ENCODE assay signal across 10 cellular contexts in the genomic region with DNA sequence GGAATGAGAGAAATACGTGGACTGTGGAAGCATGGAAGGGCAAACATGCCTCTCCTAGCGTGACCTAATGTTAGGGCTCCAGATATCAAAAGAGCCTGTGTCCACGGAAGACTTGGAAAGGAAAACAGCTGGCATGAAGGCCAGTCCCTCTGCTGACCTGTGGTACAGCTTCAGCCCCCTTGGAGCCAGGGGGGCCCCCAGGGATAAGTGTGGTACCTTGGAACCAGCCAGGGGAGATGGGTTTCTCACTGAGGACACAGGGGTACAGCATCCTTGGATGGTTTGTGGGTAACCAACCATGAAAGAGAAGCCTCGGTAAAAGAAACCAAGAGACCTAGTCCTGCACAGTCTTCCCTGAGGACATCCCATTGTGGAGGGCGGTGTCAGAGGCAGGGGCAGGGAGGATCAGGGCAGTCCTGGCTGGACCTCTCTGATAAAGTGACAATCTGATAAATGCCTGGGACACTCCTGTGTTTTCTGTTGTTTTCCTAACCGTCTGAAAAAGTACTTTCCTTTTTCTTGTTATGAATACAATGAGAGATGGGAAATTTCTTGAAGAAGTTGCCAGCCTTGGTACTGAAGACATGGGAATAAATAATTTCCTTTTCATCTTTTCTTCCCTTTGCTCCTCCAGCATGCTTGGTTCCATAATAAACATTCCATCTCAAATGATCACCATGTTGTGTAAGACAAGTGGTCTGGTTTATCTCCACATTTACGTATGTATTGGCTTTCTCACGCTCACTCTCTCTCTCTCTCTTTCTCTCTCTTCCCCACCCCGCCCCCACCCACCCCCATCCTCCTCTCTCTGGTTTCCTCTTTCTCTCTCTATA.
A peak's percentile ranks its signal among the peaks of the same experiment; 100 is the strongest.
DNase-seq lines count a peak whose midpoint lies in the region; ATAC-seq, FAIRE-seq and TF ChIP-seq lines count a peak whose summit lies in the region.
"Had no signal": no experiment of that assay in that cellular context is flagged by ENCODE, and none has a peak within 500 bp of the region (broad histone marks: within the 10 kb centered on the region; RNA-seq: fewer than 3 reads in every experiment).

No MANE protein-coding gene starts in this region.

- H3K18ac ChIP-seq in mesenchymal stem cell (ENCODE audit: low read depth in 1 of 2, low read length in 2 of 2): peak overlapping the region; percentile 95 to 98

- H3K9me3 ChIP-seq in right atrium auricular region (no peaks in the 10 kb centered on the region), mesenchymal stem cell (ENCODE audit: control insufficient read depth, low read length) (no peaks in the 10 kb centered on the region)

- peak overlapping the region; percentile 100 for H2BK120ac ChIP-seq in mesenchymal stem cell (ENCODE audit: low read depth, low read length)

- FAIRE-seq in D721Med (lab: Jason Lieb, UNC): no peak
- FAIRE-seq: colon, GM12892 had no signal

- H3K23ac ChIP-seq in mesenchymal stem cell (ENCODE audit: low read length in 2 of 2): peak overlapping the region in 1 of 2 experiments; percentile 64

- ATAC-seq in Right ventricle myocardium inferior: no peak
- ATAC-seq in HG03460 (IDR thresholded peaks at IDR 0.05; ENCODE audit: unreplicated experiment): no peak
- ATAC-seq in HG02623 (IDR thresholded peaks at IDR 0.05; ENCODE audit: unreplicated experiment): no peak

- peak overlapping the region; percentile 18 for H2AFZ ChIP-seq in mesenchymal stem cell (ENCODE audit: low read depth, low read length)

- no peaks in the 10 kb centered on the region for H3K36me3 ChIP-seq in right atrium auricular region
- H3K36me3 ChIP-seq in mesenchymal stem cell (ENCODE audit: control insufficient read depth in 1 of 2, insufficient read depth in 2 of 2, low read depth in 1 of 2, low read length in 2 of 2): peaks cover 0 to 10% of the 10 kb centered on the region in 2 experiments

- peak overlapping the region; percentile 96 for H2BK15ac ChIP-seq in mesenchymal stem cell (ENCODE audit: low read depth, poor library complexity, severe bottlenecking)

- H3K27ac ChIP-seq in right atrium auricular region (peak overlapping the region; percentile 21 to 46), mesenchymal stem cell (ENCODE audit: low read length, poor library complexity, severe bottlenecking) (peak overlapping the region; percentile 96)

- peak overlapping the region in 1 of 2 experiments; percentile 92 for H3K14ac ChIP-seq in mesenchymal stem cell (ENCODE audit: low read length in 2 of 2)

- TF ChIP-seq CTCF in right atrium auricular region (IDR thresholded peaks at IDR 0.05): no peak
- TF ChIP-seq CTCF in astrocyte of the spinal cord (IDR thresholded peaks at IDR 0.05; ENCODE audit: low read depth, low read length): no peak
- TF ChIP-seq CTCF in D721Med (IDR thresholded peaks at IDR 0.05; ENCODE audit: insufficient read depth, missing control alignments): no peak

- no peak overlapping the region for H3K9ac ChIP-seq in mesenchymal stem cell (ENCODE audit: low read length)

- no peak overlapping the region for H3K4me2 ChIP-seq in mesenchymal stem cell (ENCODE audit: low read length, poor library complexity, severe bottlenecking)

- in situ Hi-C loops in astrocyte of the spinal cord (cut with HindIII; ENCODE audit: low sequenced_read_pairs): no loop called here

- H2AK5ac ChIP-seq in mesenchymal stem cell (ENCODE audit: low read length, severe bottlenecking): peak overlapping the region; percentile 98

- H2BK5ac ChIP-seq in mesenchymal stem cell (ENCODE audit: low read depth, low read length, poor library complexity, severe bottlenecking): peak overlapping the region; percentile 95

- peak overlapping the region; percentile 96 to 97 for H3K4ac ChIP-seq in mesenchymal stem cell (ENCODE audit: low read depth in 1 of 2, low read length in 2 of 2)

- H4K91ac ChIP-seq in mesenchymal stem cell (ENCODE audit: low read length): peak overlapping the region; percentile 99

- peak overlapping the region; percentile 93 for H4K8ac ChIP-seq in mesenchymal stem cell (ENCODE audit: low read length)

- intact Hi-C loops in Right ventricle myocardium inferior (cut with DNase I): loop anchor here (2.0 kb wide), 1 partner anchor 22 kb away; no protein-coding TSS in a partner anchor

- peaks cover 22% of the 10 kb centered on the region for H3K79me1 ChIP-seq in mesenchymal stem cell (replicated peaks; ENCODE audit: low read length, poor library complexity, severe bottlenecking)

- H3K4me1 ChIP-seq in right atrium auricular region: peaks cover 0 to 31% of the 10 kb centered on the region in 2 donors
- peaks cover 13% of the 10 kb centered on the region for H3K4me1 ChIP-seq in mesenchymal stem cell (ENCODE audit: control insufficient read depth, insufficient read depth, low read depth, low read length)

- WGBS in mesenchymal stem cell: 30% methylated on average over 7 of the region's 9 CpGs

- DNase-seq in right atrium auricular region (ENCODE audit: low spot score): no peak
- no peak for DNase-seq in Right ventricle myocardium inferior (ENCODE audit: missing footprints)
- peak; percentile 86 for DNase-seq in astrocyte of the spinal cord (ENCODE audit: low read depth, low spot score)
- DNase-seq in mesenchymal stem cell: peak; percentile 99
- DNase-seq in stimulated activated CD4-positive, alpha-beta T cell treated with anti-CD3 and anti-CD28 coated beads, Interleukin-4, amount 100 ng/mL, for 1 hour: no peak
- no peak for DNase-seq in D721Med (ENCODE audit: insufficient read length, low spot score)

- H3K27me3 ChIP-seq in right atrium auricular region: no peaks in the 10 kb centered on the region
- no peaks in the 10 kb centered on the region for H3K27me3 ChIP-seq in mesenchymal stem cell (ENCODE audit: control insufficient read depth in 1 of 2, insufficient read depth in 1 of 2, low read length in 2 of 2)

- H3K4me3 ChIP-seq in right atrium auricular region (no peak overlapping the region), astrocyte of the spinal cord (ENCODE audit: low read depth, low read length) (no peak overlapping the region), mesenchymal stem cell (ENCODE audit: insufficient read depth in 1 of 2, low read depth in 1 of 2, low read length in 2 of 2) (no peak overlapping the region)

- peak overlapping the region; percentile 98 to 99 for H2BK12ac ChIP-seq in mesenchymal stem cell (ENCODE audit: low read length in 2 of 2)

Comparison
In these comparisons a context has a peak if more than half of its experiments do, and no peak if none do; other contexts are left out.
1. DNase-seq: peak in astrocyte of the spinal cord (single experiment) and mesenchymal stem cell (single experiment); none in right atrium auricular region (single experiment), Right ventricle myocardium inferior (single experiment), stimulated activated CD4-positive, alpha-beta T cell treated with anti-CD3 and anti-CD28 coated beads, Interleukin-4, amount 100 ng/mL, for 1 hour (single experiment) and D721Med (single experiment).